ENCODE assay signal across 19 cellular contexts in genomic region chr17:60562421-60562820, GRCh38. TPM values are rescaled to one million over a fixed set of nuclear protein-coding genes. Genes with fewer than 3 reads are reported as not detected.
DNase-seq lines count a peak whose midpoint lies in the region; ATAC-seq, FAIRE-seq and TF ChIP-seq lines count a peak whose summit lies in the region.
"Had no signal": no experiment of that assay in that cellular context is flagged by ENCODE, and none has a peak within 500 bp of the region (broad histone marks: within the 10 kb centered on the region; RNA-seq: fewer than 3 reads in every experiment).

No MANE protein-coding gene starts in this region.

- no peaks in the 10 kb centered on the region for H3K4me1 ChIP-seq in body of pancreas
- no peaks in the 10 kb centered on the region for H3K4me1 ChIP-seq in left lung
- no peaks in the 10 kb centered on the region for H3K4me1 ChIP-seq in pancreas

- DNase-seq in AG10803 (ENCODE audit: low read depth) (peak; percentile 17), body of pancreas (no peak), left lung (no peak), pancreas (no peak), DMS114 treated with DMSO at 0.1 percent for 48 hours (lab: John Stamatoyannopoulos, UW; ENCODE audit: unreplicated experiment) (no peak), H54 (ENCODE audit: insufficient read length, low spot score) (no peak)
- DNase-seq in activated CD4-positive, alpha-beta T cell treated with anti-CD3 and anti-CD28 coated beads for 1 hour, result no peak
- DNase-seq: CD4-positive, alpha-beta memory T cell; DMS53; EL; GM23248; KBM-7; MV-4-11; NCI-H1694 treated with DMSO at 0.1 percent for 48 hours; NCI-H510A; NCI-H748 treated with DMSO at 0.1 percent for 48 hours; Right ventricle myocardium superior had no signal

- TF ChIP-seq CTCF in AG10803 (conservative IDR thresholded peaks at IDR 0.05; ENCODE audit: low read length), result no peak
- TF ChIP-seq CTCF in body of pancreas (IDR thresholded peaks at IDR 0.05), result no peak
- no peak for TF ChIP-seq CTCF in left lung (IDR thresholded peaks at IDR 0.05)
- no peak for TF ChIP-seq CTCF in pancreas (IDR thresholded peaks at IDR 0.05)

- TF ChIP-seq POLR2A in body of pancreas (IDR thresholded peaks at IDR 0.05) (no peak), H54 (IDR thresholded peaks at IDR 0.05; ENCODE audit: low read depth, low read length) (no peak)

- peak overlapping the region in 1 of 4 donors; percentile 46 for H3K27ac ChIP-seq in body of pancreas
- H3K27ac ChIP-seq in left lung, result no peak overlapping the region
- H3K27ac ChIP-seq in pancreas, result no peak overlapping the region
- H3K27ac ChIP-seq: GM23248 had no signal

- no peaks in the 10 kb centered on the region for H3K9me3 ChIP-seq in body of pancreas
- H3K9me3 ChIP-seq in left lung, result no peaks in the 10 kb centered on the region
- no peaks in the 10 kb centered on the region for H3K9me3 ChIP-seq in pancreas

- H3K36me3 ChIP-seq in body of pancreas (replicated peaks in 1 of 2; ENCODE audit: insufficient read depth in 1 of 2, low read depth in 2 of 2) (no peaks in the 10 kb centered on the region), left lung (no peaks in the 10 kb centered on the region), pancreas (no peaks in the 10 kb centered on the region)

- FAIRE-seq in pancreas (lab: Jason Lieb, UNC) (no peak), H54 (lab: Jason Lieb, UNC) (no peak)
- FAIRE-seq: GM12891, GM19239 had no signal

- intact Hi-C loops in body of pancreas (cut with DNase I), result no loop called here
- intact Hi-C loops in left lung (cut with DNase I), result no loop called here
- intact Hi-C loops in pancreas (cut with DNase I), result no loop called here

- H3K27me3 ChIP-seq in body of pancreas (no peaks in the 10 kb centered on the region), left lung (no peaks in the 10 kb centered on the region), pancreas (no peaks in the 10 kb centered on the region)

- ATAC-seq in body of pancreas (peak; percentile 38), left lung (peak; percentile 27), pancreas (peak in 3 of 4 donors; percentile 37 to 41 (median 40))

- no peak overlapping the region for H3K4me3 ChIP-seq in AG10803 (ENCODE audit: low read length)
- H3K4me3 ChIP-seq in body of pancreas, result no peak overlapping the region
- H3K4me3 ChIP-seq in left lung, result no peak overlapping the region
- H3K4me3 ChIP-seq in pancreas, result no peak overlapping the region
- H3K4me3 ChIP-seq: GM23248 had no signal

- WGBS in body of pancreas, 2 donors, result 46% methylated on average over 3 of the region's 3 CpGs
- WGBS in pancreas, 2 donors, result 46 to 47% methylated on average over 3 of the region's 3 CpGs

RNA-seq across cellular contexts. Expression of gene APPBP2, which starts 36.4 kb away (rescaled TPM):
- 10 to 100 TPM; 10.9 to 15.3 TPM for total RNA-seq in body of pancreas
- 10 to 100 TPM; 37.5 to 48.0 TPM for total RNA-seq in left lung
- total RNA-seq in pancreas, result 10 to 100 TPM; 16.9 to 29.6 (median 19.0) TPM
- polyA plus RNA-seq in pancreas, result 1 to 10 TPM; 4.0 to 7.2 TPM

RNA-seq across cellular contexts. Expression of gene PPM1D, which starts 37.6 kb away (rescaled TPM):
- total RNA-seq in body of pancreas (10 to 100 TPM in 1 of 2 donors, 1 to 10 TPM in 1; 6.5 to 15.5 TPM), left lung (10 to 100 TPM; 17.1 to 20.3 TPM), pancreas (10 to 100 TPM in 1 of 6 donors, 1 to 10 TPM in 5; 5.6 to 11.6 (median 7.5) TPM)
- 1 to 10 TPM; 1.9 to 3.4 TPM for polyA plus RNA-seq in pancreas
